1 cellular context compared by ENCODE assay signal in genomic region chr20:20017001-20017851, GRCh38.
TF ChIP-seq lines count a peak whose summit lies in the region.

Gene NAA20 (plus strand): TSS chr20:20017362. CDS start chr20:20017397, 35 bp downstream.

TF ChIP-seq in K562, 482 proteins besides CTCF, POLR2A, EP300 and RAD21 (continued from another document and continues in another):
- TF ChIP-seq RBM14 (IDR thresholded peaks at IDR 0.05; ENCODE audit: borderline replicate concordance, insufficient read depth, low read depth, low read length) (no peak), ZNF280B (CRISPR knock-in tag; IDR thresholded peaks at IDR 0.05) (no peak), HDGF (IDR thresholded peaks at IDR 0.05) (no peak), SMARCA5 (IDR thresholded peaks at IDR 0.05) (no peak), PHTF2 (CRISPR knock-in tag; IDR thresholded peaks at IDR 0.05) (no peak), MXI1 (IDR thresholded peaks at IDR 0.05; ENCODE audit: low read depth, low read length) (0 out of 2 replicates have a peak, but pooled peaks have one; percentile 59), GTF3C2 (IDR thresholded peaks at IDR 0.05; ENCODE audit: borderline replicate concordance, extremely low read depth, insufficient read length) (no peak), WHSC1 (IDR thresholded peaks at IDR 0.05; ENCODE audit: low read length) (no peak), ZBTB33 (CRISPR knock-in tag; IDR thresholded peaks at IDR 0.05) (no peak), E2F4 (CRISPR knock-in tag; IDR thresholded peaks at IDR 0.05; ENCODE audit: low read depth) (no peak), CHD1 (IDR thresholded peaks at IDR 0.05; ENCODE audit: low read length) (no peak), MLLT1 (IDR thresholded peaks at IDR 0.05) (no peak), PREB (CRISPR knock-in tag; IDR thresholded peaks at IDR 0.05) (no peak), ZBTB2 (IDR thresholded peaks at IDR 0.05) (no peak), SNAPC5 (CRISPR knock-in tag; IDR thresholded peaks at IDR 0.05) (no peak), THAP12 (CRISPR knock-in tag; IDR thresholded peaks at IDR 0.05) (no peak), ETV6 (IDR thresholded peaks at IDR 0.05; ENCODE audit: borderline replicate concordance in 1 of 2, low read depth in 2 of 2, low read length in 1 of 2) (no peak), ETV6 (CRISPR knock-in tag; IDR thresholded peaks at IDR 0.05; ENCODE audit: borderline replicate concordance) (no peak), THRA (IDR thresholded peaks at IDR 0.05) (no peak), JUND (IDR thresholded peaks at IDR 0.05; ENCODE audit: borderline replicate concordance, low read depth, low read length) (peak; percentile 24; the same call in 1 of the 2 replicates), JUND (tag; IDR thresholded peaks at IDR 0.05; ENCODE audit: borderline replicate concordance, low read depth, low read length) (no peak), NFXL1 (CRISPR knock-in tag; IDR thresholded peaks at IDR 0.05) (no peak), RBM15 (IDR thresholded peaks at IDR 0.05; ENCODE audit: insufficient read depth, low read length) (no peak), ZNF507 (tag; conservative IDR thresholded peaks at IDR 0.05) (no peak), GATAD2B (IDR thresholded peaks at IDR 0.05; ENCODE audit: borderline replicate concordance) (no peak), MCM7 (IDR thresholded peaks at IDR 0.05) (no peak), ZNF785 (CRISPR knock-in tag; IDR thresholded peaks at IDR 0.05) (no peak), KHSRP (IDR thresholded peaks at IDR 0.05) (no peak), FOXA3 (CRISPR knock-in tag; conservative IDR thresholded peaks at IDR 0.05 in 1 of 2, IDR thresholded peaks at IDR 0.05 in 1 of 2) (no peak), FIP1L1 (IDR thresholded peaks at IDR 0.05; ENCODE audit: low read depth, low read length, poor library complexity, severe bottlenecking) (no peak), PML (IDR thresholded peaks at IDR 0.05; ENCODE audit: low read length) (no peak), ZNF232 (CRISPR knock-in tag; IDR thresholded peaks at IDR 0.05) (no peak), FOSL1 (tag; conservative IDR thresholded peaks at IDR 0.05) (no peak), ZFP91 (CRISPR knock-in tag; IDR thresholded peaks at IDR 0.05) (no peak), BCOR (IDR thresholded peaks at IDR 0.05) (no peak), GMEB1 (CRISPR knock-in tag; IDR thresholded peaks at IDR 0.05) (peak; percentile 31; the same call in 1 of the 2 replicates)
